25 cellular contexts compared by ENCODE assay signal in the genomic region with DNA sequence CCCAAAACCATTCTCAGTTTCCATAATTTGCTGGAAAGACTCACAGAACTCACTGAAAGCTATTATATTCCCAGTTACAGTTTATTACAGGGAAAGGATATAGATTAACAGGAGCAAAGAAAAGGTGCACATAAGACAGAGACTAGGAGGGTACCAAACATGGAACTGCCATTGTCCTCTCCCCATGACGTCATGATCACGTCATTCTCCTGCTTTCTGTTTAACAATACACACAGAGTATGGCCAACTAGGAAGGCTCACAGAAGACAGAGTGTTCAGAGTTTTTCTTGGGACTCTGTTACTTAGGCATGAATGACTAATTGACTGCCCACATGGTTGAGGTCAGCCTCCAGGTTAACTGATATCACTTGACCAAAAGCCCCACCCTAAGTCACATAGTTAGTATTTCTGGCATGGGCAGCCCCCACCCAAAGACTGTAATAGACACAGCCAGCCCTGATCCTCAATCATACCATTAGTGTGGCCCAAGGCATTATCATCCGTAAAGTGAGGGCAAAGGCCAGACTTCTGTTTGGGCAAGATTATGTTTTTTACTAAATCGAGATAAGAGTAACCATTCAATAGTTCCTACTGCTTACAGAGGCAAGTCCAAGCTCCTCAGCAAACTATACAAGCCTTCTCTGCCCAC.
DNase-seq lines count a peak whose midpoint lies in the region; ATAC-seq, FAIRE-seq and TF ChIP-seq lines count a peak whose summit lies in the region.
"Had no signal": no experiment of that assay in that cellular context is flagged by ENCODE, and none has a peak within 500 bp of the region (broad histone marks: within the 10 kb centered on the region; RNA-seq: fewer than 3 reads in every experiment).

No MANE protein-coding gene starts in this region.

- H3K27ac ChIP-seq in HepG2 (ENCODE audit: extremely low read length, insufficient read depth, low read length) (no peak overlapping the region), right lobe of liver (no peak overlapping the region), hepatocyte (peak overlapping the region; percentile 66), prostate gland (no peak overlapping the region)
- H3K27ac ChIP-seq: 22Rv1 had no signal

- H3K79me2 ChIP-seq in HepG2 (ENCODE audit: insufficient read depth, low read length) (no peaks in the 10 kb centered on the region), hepatocyte (peaks cover 39% of the 10 kb centered on the region)

- no peak overlapping the region for H2AFZ ChIP-seq in HepG2 (ENCODE audit: low read length)
- H2AFZ ChIP-seq in hepatocyte = no peak overlapping the region

- 62% methylated on average over 2 of the region's 4 CpGs for WGBS in HepG2 (ENCODE audit: low lambda C conversion rate)
- WGBS in right lobe of liver (ENCODE audit: insufficient coverage, low coverage, low lambda C conversion rate, missing lambda C conversion rate) = 77% methylated on average over 3 of the region's 4 CpGs
- 53% methylated on average over 4 of the region's 4 CpGs for WGBS in hepatocyte (ENCODE audit: low lambda C conversion rate, missing lambda C conversion rate)
- WGBS in prostate gland = 97% methylated on average over 4 of the region's 4 CpGs

- no peaks in the 10 kb centered on the region for H3K36me3 ChIP-seq in HepG2 (replicated peaks in 1 of 2; ENCODE audit: control insufficient read depth in 1 of 2, insufficient read depth in 2 of 2, low read length in 2 of 2)
- H3K36me3 ChIP-seq in right lobe of liver = no peaks in the 10 kb centered on the region
- no peaks in the 10 kb centered on the region for H3K36me3 ChIP-seq in hepatocyte (replicated peaks; ENCODE audit: insufficient read depth, low read depth)
- no peaks in the 10 kb centered on the region for H3K36me3 ChIP-seq in prostate gland
- H3K36me3 ChIP-seq: BE2C, HAP-1 had no signal

- H3K27me3 ChIP-seq in HepG2 (ENCODE audit: control insufficient read depth in 1 of 2, insufficient read depth in 2 of 2, low read length in 2 of 2) = no peaks in the 10 kb centered on the region
- no peaks in the 10 kb centered on the region for H3K27me3 ChIP-seq in right lobe of liver
- H3K27me3 ChIP-seq in hepatocyte = no peaks in the 10 kb centered on the region
- no peaks in the 10 kb centered on the region for H3K27me3 ChIP-seq in prostate gland (replicated peaks; ENCODE audit: insufficient read depth)
- H3K27me3 ChIP-seq: BE2C had no signal

- H3K9ac ChIP-seq in HepG2 (ENCODE audit: insufficient read depth, low read depth, low read length) = no peak overlapping the region

- H3K9me2 ChIP-seq in hepatocyte (replicated peaks; ENCODE audit: insufficient read depth) = no peaks in the 10 kb centered on the region

- TF ChIP-seq RAD21 in HepG2 (CRISPR knock-in tag; IDR thresholded peaks at IDR 0.05) = no peak

- H3K4me1 ChIP-seq in HepG2 (ENCODE audit: insufficient read depth, low read length) = no peaks in the 10 kb centered on the region
- H3K4me1 ChIP-seq in right lobe of liver = no peaks in the 10 kb centered on the region
- no peaks in the 10 kb centered on the region for H3K4me1 ChIP-seq in hepatocyte (ENCODE audit: insufficient read depth)
- H3K4me1 ChIP-seq in prostate gland (replicated peaks) = no peaks in the 10 kb centered on the region
- H3K4me1 ChIP-seq: HAP-1 had no signal

- POLR2A ChIA-PET in HepG2 (lab: Yijun Ruan, JAX) = no interaction called here

- intact Hi-C loops in HepG2 (cut with micrococcal nuclease; ENCODE audit: unreplicated experiment) (no loop called here), right lobe of liver (cut with DNase I) (no loop called here), prostate gland (cut with DNase I) (no loop called here)

- TF ChIP-seq CTCF in HepG2 (CRISPR knock-in tag; IDR thresholded peaks at IDR 0.05) = no peak
- TF ChIP-seq CTCF in right lobe of liver (IDR thresholded peaks at IDR 0.05) = no peak
- no peak for TF ChIP-seq CTCF in hepatocyte (IDR thresholded peaks at IDR 0.05; ENCODE audit: poor library complexity)
- TF ChIP-seq CTCF in prostate gland (IDR thresholded peaks at IDR 0.05) = no peak
- no peak for TF ChIP-seq CTCF in D721Med (IDR thresholded peaks at IDR 0.05; ENCODE audit: insufficient read depth, missing control alignments)

- in situ Hi-C loops in HepG2 (cut with HindIII; ENCODE audit: extremely low pct_ligation_motif_present, low pct_unique_long_range_greater_than_20kb) = no loop called here

- BruUV-seq in HepG2 (replicated peaks; lab: Mats Ljungman, UMichigan) = no TSS peak

- ATAC-seq in HepG2 (no peak), right lobe of liver (no peak)
- ATAC-seq: GM12878, Panc1, SK-N-SH treated with all-trans-retinoic acid at 6 μM for 48 hours had no signal

- no peaks in the 10 kb centered on the region for H4K20me1 ChIP-seq in HepG2 (ENCODE audit: insufficient read depth, low read length)
- no peaks in the 10 kb centered on the region for H4K20me1 ChIP-seq in hepatocyte (ENCODE audit: insufficient read depth, poor library complexity, severe bottlenecking)

- H3K9me3 ChIP-seq in HepG2 (ENCODE audit: low read length) = peaks cover 4% of the 10 kb centered on the region; the same call in 1 of the 2 replicates
- H3K9me3 ChIP-seq in right lobe of liver = no peaks in the 10 kb centered on the region
- H3K9me3 ChIP-seq in hepatocyte (ENCODE audit: low read depth) = no peaks in the 10 kb centered on the region
- H3K9me3 ChIP-seq in prostate gland = no peaks in the 10 kb centered on the region
- H3K9me3 ChIP-seq: BE2C, HAP-1 had no signal

- no peak for FAIRE-seq in HepG2 (lab: Jason Lieb, UNC)
- FAIRE-seq in D721Med (lab: Jason Lieb, UNC) = no peak
- FAIRE-seq: GM12878, GM18507 had no signal

- TF ChIP-seq POLR2A in HepG2 (IDR thresholded peaks at IDR 0.05; ENCODE audit: insufficient read depth in 1 of 2, low read depth in 2 of 2, low read length in 2 of 2) = no peak
- TF ChIP-seq POLR2A in right lobe of liver (IDR thresholded peaks at IDR 0.05) = no peak
- no peak for TF ChIP-seq POLR2A in prostate gland (IDR thresholded peaks at IDR 0.05)

- CTCF ChIA-PET in HepG2 (lab: Yijun Ruan, JAX; ENCODE audit: low intra/inter-chr PET ratio, low total read pairs) = no interaction called here

- H3K4me2 ChIP-seq in HepG2 (ENCODE audit: low read depth, low read length) (no peak overlapping the region), hepatocyte (peak overlapping the region; percentile 33)

- DNase-seq in HepG2 (ENCODE audit: low spot score) = no peak
- no peak for DNase-seq in right lobe of liver
- DNase-seq in RPMI7951 (ENCODE audit: low read depth) = peak; percentile 33
- DNase-seq in hepatocyte (ENCODE audit: low spot score) = peak; percentile 43
- DNase-seq in prostate gland (ENCODE audit: low spot score) = no peak
- no peak for DNase-seq in germinal center (ENCODE audit: low spot score)
- DNase-seq in DMS 273 treated with DMSO at 0.1 percent for 48 hours (lab: John Stamatoyannopoulos, UW) = no peak
- DNase-seq in D721Med (ENCODE audit: insufficient read length, low spot score) = no peak
- DNase-seq: BE2C; Calu3; CD4-positive, alpha-beta T cell; DMS79; GDM1; KG1; NCI-H1092; NCI-H146; NCI-H2081; NCI-H510A treated with DMSO at 0.1 percent for 48 hours; SHP77 had no signal

- TF ChIP-seq EP300 in HepG2 (IDR thresholded peaks at IDR 0.05; ENCODE audit: low read depth in 2 of 2, low read length in 2 of 2) (no peak), HepG2 (CRISPR knock-in tag; IDR thresholded peaks at IDR 0.05; ENCODE audit: borderline replicate concordance) (no peak)

- H3K4me3 ChIP-seq in HepG2 (replicated peaks in 1 of 3; ENCODE audit: insufficient read depth in 1 of 3, low read depth in 2 of 3, low read length in 3 of 3) (no peak overlapping the region), right lobe of liver (no peak overlapping the region), hepatocyte (no peak overlapping the region), prostate gland (no peak overlapping the region)
- H3K4me3 ChIP-seq: GM12878, HAP-1 had no signal

TF ChIP-seq in HepG2, 621 proteins besides CTCF, POLR2A, EP300 and RAD21:
- TF ChIP-seq KLF13 (CRISPR knock-in tag; IDR thresholded peaks at IDR 0.05) (no peak), ATF7 (IDR thresholded peaks at IDR 0.05) (peak; percentile 88), ATF7 (CRISPR knock-in tag; IDR thresholded peaks at IDR 0.05) (no peak), CREB1 (IDR thresholded peaks at IDR 0.05) (peak; percentile 86), CREB1 (CRISPR knock-in tag; IDR thresholded peaks at IDR 0.05) (no peak)

Comparison
In these comparisons a context has a peak if more than half of its experiments do, and no peak if none do; other contexts are left out.
1. DNase-seq: peak in RPMI7951 (single experiment) and hepatocyte (single experiment); none in HepG2 (single experiment), right lobe of liver (0 of 3), prostate gland (single experiment), germinal center (single experiment), DMS 273 treated with DMSO at 0.1 percent for 48 hours (single experiment) and D721Med (single experiment).